ENCODE assay signal across 8 cellular contexts in the genomic region with DNA sequence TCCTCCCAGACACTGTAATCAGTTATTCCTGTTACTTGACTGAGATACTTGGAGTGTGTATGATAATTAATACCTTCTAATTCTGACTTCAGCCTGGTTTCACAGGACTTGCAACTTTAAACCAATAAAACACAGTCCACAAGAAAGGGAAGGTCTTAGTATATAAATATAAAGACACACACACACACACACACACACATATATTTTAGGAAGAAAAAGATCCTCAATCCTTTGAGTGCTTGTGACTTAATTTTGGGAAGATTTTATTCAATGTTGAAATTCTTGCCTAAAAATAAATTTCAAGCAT. TPM values are rescaled to one million over a fixed set of nuclear protein-coding genes. Genes with fewer than 3 reads are reported as not detected.
DNase-seq lines count a peak whose midpoint lies in the region; ATAC-seq and TF ChIP-seq lines count a peak whose summit lies in the region.

No MANE protein-coding gene starts in this region.

- H3K4me3 ChIP-seq in liver (ENCODE audit: low read depth in 1 of 3, low read length in 3 of 3) = peak overlapping the region in 2 of 3 donors; percentile 13 to 84
- H3K4me3 ChIP-seq in transverse colon = peak overlapping the region in 3 of 4 donors; percentile 76 to 87 (median 82)

- H3K9me3 ChIP-seq in liver (ENCODE audit: control insufficient read depth in 4 of 4, low read length in 3 of 4) (no peaks in the 10 kb centered on the region), transverse colon (no peaks in the 10 kb centered on the region)

- no peak for TF ChIP-seq EP300 in transverse colon (IDR thresholded peaks at IDR 0.05; ENCODE audit: low read depth)

- H3K27ac ChIP-seq in liver (ENCODE audit: low read depth in 1 of 2, low read length in 2 of 2) (peak overlapping the region; percentile 84 to 95), transverse colon (peak overlapping the region; percentile 97 to 99 (median 98))

- in situ Hi-C loops in transverse colon (cut with MboI; ENCODE audit: low pct_ligation_motif_present in 1 of 4, low pct_unique_long_range_greater_than_20kb in 1 of 4, low sequenced_read_pairs in 3 of 4) = no loop called here

- no peak for DNase-seq in activated T-cell treated with anti-CD3 and anti-CD28 coated beads, Interleukin-2, amount 50 U/mL, for 72 hours
- no peak for DNase-seq in activated T-cell treated with anti-CD3 and anti-CD28 coated beads for 4 hours
- no peak for DNase-seq in activated naive CD4-positive, alpha-beta T cell treated with anti-CD3 and anti-CD28 coated beads, Interleukin-2, amount 50 U/mL, for 72 hours (ENCODE audit: low spot score in 2 of 2)
- DNase-seq in transverse colon = no peak
- DNase-seq in islet precursor cell = no peak

- H3K4me1 Mint-ChIP-seq in activated T-cell treated with anti-CD3 and anti-CD28 coated beads, Interleukin-2, amount 50 U/mL, for 72 hours (ENCODE audit: low read depth) = peaks cover 42% of the 10 kb centered on the region

- H3K27me3 ChIP-seq in liver (ENCODE audit: control insufficient read depth in 4 of 4, insufficient read depth in 4 of 4, low read length in 3 of 4) (no peaks in the 10 kb centered on the region), transverse colon (no peaks in the 10 kb centered on the region)

- no peaks in the 10 kb centered on the region for H3K36me3 ChIP-seq in liver (ENCODE audit: control insufficient read depth in 4 of 4, insufficient read depth in 3 of 4, low read depth in 1 of 4, low read length in 3 of 4)
- H3K36me3 ChIP-seq in transverse colon = no peaks in the 10 kb centered on the region

- H3K9me3 Mint-ChIP-seq in activated T-cell treated with anti-CD3 and anti-CD28 coated beads, Interleukin-2, amount 50 U/mL, for 72 hours = peaks cover 0 to 3% of the 10 kb centered on the region in 2 donors
- no peaks in the 10 kb centered on the region for H3K9me3 Mint-ChIP-seq in activated naive CD4-positive, alpha-beta T cell treated with anti-CD3 and anti-CD28 coated beads, Interleukin-2, amount 50 U/mL, for 72 hours

- no peak for TF ChIP-seq POLR2A in transverse colon (IDR thresholded peaks at IDR 0.05)

- H3K36me3 Mint-ChIP-seq in activated T-cell treated with anti-CD3 and anti-CD28 coated beads, Interleukin-2, amount 50 U/mL, for 72 hours (ENCODE audit: insufficient read depth in 2 of 2) = peaks cover 7 to 10% of the 10 kb centered on the region in 2 donors
- H3K36me3 Mint-ChIP-seq in activated naive CD4-positive, alpha-beta T cell treated with anti-CD3 and anti-CD28 coated beads, Interleukin-2, amount 50 U/mL, for 72 hours = peaks cover 17 to 18% of the 10 kb centered on the region in 2 donors

- peak overlapping the region; percentile 73 to 76 for H3K9ac ChIP-seq in liver (ENCODE audit: low read depth in 1 of 2, low read length in 2 of 2)

- ATAC-seq in activated T-cell treated with anti-CD3 and anti-CD28 coated beads, Interleukin-2, amount 50 U/mL, for 72 hours (replicated peaks in 1 of 2) = no peak
- ATAC-seq in activated naive CD4-positive, alpha-beta T cell treated with anti-CD3 and anti-CD28 coated beads, Interleukin-2, amount 50 U/mL, for 72 hours = no peak
- ATAC-seq in GM18868 (IDR thresholded peaks at IDR 0.05; ENCODE audit: unreplicated experiment) = no peak
- no peak for ATAC-seq in HG02610 (IDR thresholded peaks at IDR 0.05; ENCODE audit: unreplicated experiment)

- TF ChIP-seq CTCF in liver (IDR thresholded peaks at IDR 0.05; ENCODE audit: low read depth, low read length, missing input control) = no peak
- no peak for TF ChIP-seq CTCF in transverse colon (IDR thresholded peaks at IDR 0.05)

- H3K27ac Mint-ChIP-seq in activated T-cell treated with anti-CD3 and anti-CD28 coated beads, Interleukin-2, amount 50 U/mL, for 72 hours = peak overlapping the region; percentile 99
- peak overlapping the region; percentile 95 to 98 for H3K27ac Mint-ChIP-seq in activated naive CD4-positive, alpha-beta T cell treated with anti-CD3 and anti-CD28 coated beads, Interleukin-2, amount 50 U/mL, for 72 hours

- intact Hi-C loops in transverse colon (cut with DNase I; ENCODE audit: low total_unique reads) = no loop called here

- H3K4me3 Mint-ChIP-seq in activated T-cell treated with anti-CD3 and anti-CD28 coated beads, Interleukin-2, amount 50 U/mL, for 72 hours = peak overlapping the region; percentile 92 to 94

- H3K27me3 Mint-ChIP-seq in activated T-cell treated with anti-CD3 and anti-CD28 coated beads, Interleukin-2, amount 50 U/mL, for 72 hours (ENCODE audit: low read depth) = no peaks in the 10 kb centered on the region

- no peak for TF ChIP-seq RAD21 in liver (IDR thresholded peaks at IDR 0.05)

- peaks cover 6 to 21% (median 18%) of the 10 kb centered on the region in 4 donors for H3K4me1 ChIP-seq in liver (ENCODE audit: control insufficient read depth in 4 of 4, insufficient read depth in 4 of 4, low read length in 3 of 4)
- peaks cover 14 to 63% (median 31%) of the 10 kb centered on the region in 4 donors for H3K4me1 ChIP-seq in transverse colon

TF ChIP-seq in liver, 16 proteins besides CTCF, POLR2A, EP300 and RAD21:
- peak; percentile 8 for TF ChIP-seq NR2F2 (IDR thresholded peaks at IDR 0.05)
- TF ChIP-seq, protein P1, sequence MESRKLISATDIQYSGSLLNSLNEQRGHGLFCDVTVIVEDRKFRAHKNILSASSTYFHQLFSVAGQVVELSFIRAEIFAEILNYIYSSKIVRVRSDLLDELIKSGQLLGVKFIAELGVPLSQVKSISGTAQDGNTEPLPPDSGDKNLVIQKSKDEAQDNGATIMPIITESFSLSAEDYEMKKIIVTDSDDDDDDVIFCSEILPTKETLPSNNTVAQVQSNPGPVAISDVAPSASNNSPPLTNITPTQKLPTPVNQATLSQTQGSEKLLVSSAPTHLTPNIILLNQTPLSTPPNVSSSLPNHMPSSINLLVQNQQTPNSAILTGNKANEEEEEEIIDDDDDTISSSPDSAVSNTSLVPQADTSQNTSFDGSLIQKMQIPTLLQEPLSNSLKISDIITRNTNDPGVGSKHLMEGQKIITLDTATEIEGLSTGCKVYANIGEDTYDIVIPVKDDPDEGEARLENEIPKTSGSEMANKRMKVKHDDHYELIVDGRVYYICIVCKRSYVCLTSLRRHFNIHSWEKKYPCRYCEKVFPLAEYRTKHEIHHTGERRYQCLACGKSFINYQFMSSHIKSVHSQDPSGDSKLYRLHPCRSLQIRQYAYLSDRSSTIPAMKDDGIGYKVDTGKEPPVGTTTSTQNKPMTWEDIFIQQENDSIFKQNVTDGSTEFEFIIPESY (IDR thresholded peaks at IDR 0.05) = no peak

RNA-seq across cellular contexts. Expression of a gene that starts 0.7 kb away (rescaled TPM):
- total RNA-seq in activated T-cell treated with anti-CD3 and anti-CD28 coated beads, Interleukin-2, amount 50 U/mL, for 72 hours = 10 to 100 TPM; 12.9 to 13.2 TPM
- total RNA-seq in activated naive CD4-positive, alpha-beta T cell treated with anti-CD3 and anti-CD28 coated beads, Interleukin-2, amount 50 U/mL, for 72 hours = 10 to 100 TPM in 1 of 2 donors, 1 to 10 TPM in 1; 2.6 to 10.1 TPM
- 10 to 100 TPM; 19.8 to 25.1 TPM for total RNA-seq in liver
- 1 to 10 TPM; 4.5 to 6.8 TPM for polyA plus RNA-seq in liver
- 10 to 100 TPM in 3 of 4 donors, 1 to 10 TPM in 1; 4.1 to 27.6 (median 18.6) TPM for total RNA-seq in transverse colon
